Comparison of ENCODE assay signal across 17 cellular contexts in genomic region chr5:143147918-143148317, GRCh38.
DNase-seq lines count a peak whose midpoint lies in the region; ATAC-seq and TF ChIP-seq lines count a peak whose summit lies in the region.
"Had no signal": no experiment of that assay in that cellular context is flagged by ENCODE, and none has a peak within 500 bp of the region (broad histone marks: within the 10 kb centered on the region; RNA-seq: fewer than 3 reads in every experiment).

No MANE protein-coding gene starts in this region.

- no peak overlapping the region for H3K4me2 ChIP-seq in neural progenitor cell

- no peaks in the 10 kb centered on the region for H3K36me3 ChIP-seq in neural progenitor cell
- H3K36me3 ChIP-seq: suprapubic skin had no signal

- POLR2A ChIA-PET in activated CD8-positive, alpha-beta T cell treated with anti-CD3 and anti-CD28 coated beads for 36 hours (lab: Charles Lee), result no interaction called here

- H4K20me1 ChIP-seq in neural progenitor cell (ENCODE audit: low read depth), result no peaks in the 10 kb centered on the region

- H2AFZ ChIP-seq in neural progenitor cell (replicated peaks), result no peak overlapping the region

- H3K4me1 ChIP-seq in neural progenitor cell, result no peaks in the 10 kb centered on the region

- intact Hi-C loops in sciatic nerve (cut with DNase I), result no loop called here
- intact Hi-C loops in activated CD8-positive, alpha-beta T cell treated with anti-CD3 and anti-CD28 coated beads for 36 hours (cut with micrococcal nuclease), result no loop called here

- H3K4me1 Mint-ChIP-seq in activated CD8-positive, alpha-beta T cell treated with anti-CD3 and anti-CD28 coated beads for 36 hours (ENCODE audit: low read depth), result peaks cover 6% of the 10 kb centered on the region
- H3K4me1 Mint-ChIP-seq in neural progenitor cell, result no peaks in the 10 kb centered on the region
- H3K4me1 Mint-ChIP-seq: activated CD8-positive, alpha-beta memory T cell treated with anti-CD3 and anti-CD28 coated beads, Interleukin-2, amount 10 ng/mL, durations not matched to agents 7 days and 5 days; neural crest cell had no signal

- H3K4me3 Mint-ChIP-seq in activated CD8-positive, alpha-beta T cell treated with anti-CD3 and anti-CD28 coated beads for 36 hours, result no peak overlapping the region
- H3K4me3 Mint-ChIP-seq in neural progenitor cell, result no peak overlapping the region
- H3K4me3 Mint-ChIP-seq: activated CD8-positive, alpha-beta memory T cell treated with anti-CD3 and anti-CD28 coated beads, Interleukin-2, amount 10 ng/mL, durations not matched to agents 7 days and 5 days; neural crest cell had no signal

- H3K27ac ChIP-seq in neural progenitor cell, result no peak overlapping the region
- H3K27ac ChIP-seq: suprapubic skin had no signal

- DNase-seq in AG10803 (ENCODE audit: low read depth) (peak; percentile 87), NOMO-1 treated with dmso at 0.1 percent for 144 hours (lab: John Stamatoyannopoulos, UW; ENCODE audit: unreplicated experiment) (peak; percentile 40), foreskin fibroblast (peak; percentile 59 to 75), sciatic nerve (ENCODE audit: low spot score) (no peak), neural progenitor cell (ENCODE audit: low spot score) (no peak)
- no peak for DNase-seq in activated CD8-positive, alpha-beta T cell treated with anti-CD3 and anti-CD28 coated beads for 36 hours
- no peak for DNase-seq in activated CD4-positive, alpha-beta T cell treated with anti-CD3 and anti-CD28 coated beads, Interleukin-2, amount 50 U/mL, for 48 hours
- DNase-seq: ACHN; activated CD8-positive, alpha-beta memory T cell treated with anti-CD3 and anti-CD28 coated beads, Interleukin-2, amount 10 ng/mL, durations not matched to agents 7 days and 5 days; activated naive CD4-positive, alpha-beta T cell; heart left ventricle; left cardiac atrium; NCI-H1048; NCI-H2227 treated with DMSO at 0.1 percent for 48 hours had no signal

- no peak for TF ChIP-seq CTCF in AG10803 (conservative IDR thresholded peaks at IDR 0.05; ENCODE audit: low read length)
- no peak for TF ChIP-seq CTCF in foreskin fibroblast (IDR thresholded peaks at IDR 0.05; ENCODE audit: low read depth, low read length)
- no peak for TF ChIP-seq CTCF in activated CD8-positive, alpha-beta T cell treated with anti-CD3 and anti-CD28 coated beads for 36 hours (IDR thresholded peaks at IDR 0.05)
- no peak for TF ChIP-seq CTCF in neural progenitor cell (IDR thresholded peaks at IDR 0.05)

- no peaks in the 10 kb centered on the region for H3F3A ChIP-seq in neural progenitor cell (ENCODE audit: low read depth)

- H3K9me3 Mint-ChIP-seq in activated CD8-positive, alpha-beta T cell treated with anti-CD3 and anti-CD28 coated beads for 36 hours, result no peaks in the 10 kb centered on the region
- no peaks in the 10 kb centered on the region for H3K9me3 Mint-ChIP-seq in neural progenitor cell

- H3K4me3 ChIP-seq in AG10803 (ENCODE audit: low read length) (no peak overlapping the region), foreskin fibroblast (ENCODE audit: low read depth in 1 of 2, low read length in 2 of 2) (no peak overlapping the region), neural progenitor cell (no peak overlapping the region)
- H3K4me3 ChIP-seq: heart left ventricle, suprapubic skin had no signal

- peaks cover 8% of the 10 kb centered on the region for H3K36me3 Mint-ChIP-seq in activated CD8-positive, alpha-beta T cell treated with anti-CD3 and anti-CD28 coated beads for 36 hours (ENCODE audit: low read depth)
- H3K36me3 Mint-ChIP-seq in neural progenitor cell, result peaks cover 6% of the 10 kb centered on the region

- no peaks in the 10 kb centered on the region for H3K9me3 ChIP-seq in neural progenitor cell (ENCODE audit: low read depth)
- H3K9me3 ChIP-seq: heart left ventricle, suprapubic skin had no signal

- ATAC-seq in sciatic nerve (peak; percentile 84), HG02840 (IDR thresholded peaks at IDR 0.05; ENCODE audit: low FRiP score, unreplicated experiment) (no peak)
- no peak for ATAC-seq in activated CD8-positive, alpha-beta T cell treated with anti-CD3 and anti-CD28 coated beads for 36 hours
- ATAC-seq: activated CD8-positive, alpha-beta memory T cell treated with anti-CD3 and anti-CD28 coated beads, Interleukin-2, amount 10 ng/mL, durations not matched to agents 7 days and 5 days; heart left ventricle had no signal

- H3K27ac Mint-ChIP-seq in activated CD8-positive, alpha-beta T cell treated with anti-CD3 and anti-CD28 coated beads for 36 hours, result no peak overlapping the region
- no peak overlapping the region for H3K27ac Mint-ChIP-seq in neural progenitor cell
- H3K27ac Mint-ChIP-seq: activated CD8-positive, alpha-beta memory T cell treated with anti-CD3 and anti-CD28 coated beads, Interleukin-2, amount 10 ng/mL, durations not matched to agents 7 days and 5 days had no signal

- H3K79me2 ChIP-seq in neural progenitor cell (ENCODE audit: low read depth), result no peaks in the 10 kb centered on the region

- no peaks in the 10 kb centered on the region for H3K27me3 ChIP-seq in neural progenitor cell
- H3K27me3 ChIP-seq: heart left ventricle, suprapubic skin had no signal

- CTCF ChIA-PET in activated CD8-positive, alpha-beta T cell treated with anti-CD3 and anti-CD28 coated beads for 36 hours (lab: Charles Lee), result no interaction called here

- H3K27me3 Mint-ChIP-seq in activated CD8-positive, alpha-beta T cell treated with anti-CD3 and anti-CD28 coated beads for 36 hours, result no peaks in the 10 kb centered on the region
- H3K27me3 Mint-ChIP-seq in neural progenitor cell (ENCODE audit: insufficient read depth, low read depth), result no peaks in the 10 kb centered on the region
- H3K27me3 Mint-ChIP-seq: activated CD8-positive, alpha-beta memory T cell treated with anti-CD3 and anti-CD28 coated beads, Interleukin-2, amount 10 ng/mL, durations not matched to agents 7 days and 5 days had no signal

- H3K9ac ChIP-seq in neural progenitor cell, result no peak overlapping the region

Comparison
In these comparisons a context has a peak if more than half of its experiments do, and no peak if none do; other contexts are left out.
1. DNase-seq: peak in AG10803 (single experiment), NOMO-1 treated with dmso at 0.1 percent for 144 hours (single experiment) and foreskin fibroblast (2 of 2); none in sciatic nerve (single experiment), activated CD8-positive, alpha-beta T cell treated with anti-CD3 and anti-CD28 coated beads for 36 hours (single experiment), neural progenitor cell (single experiment) and activated CD4-positive, alpha-beta T cell treated with anti-CD3 and anti-CD28 coated beads, Interleukin-2, amount 50 U/mL, for 48 hours (0 of 2).